Comparison of ENCODE assay signal across 9 cellular contexts in genomic region chr3:133488785-133489367, GRCh38.
A peak's percentile ranks its signal among the peaks of the same experiment; 100 is the strongest.
DNase-seq lines count a peak whose midpoint lies in the region; ATAC-seq and TF ChIP-seq lines count a peak whose summit lies in the region.
"Had no signal": no experiment of that assay in that cellular context is flagged by ENCODE, and none has a peak within 500 bp of the region (broad histone marks: within the 10 kb centered on the region; RNA-seq: fewer than 3 reads in every experiment).

No MANE protein-coding gene starts in this region.

- intact Hi-C loops in right lobe of liver (cut with DNase I), result loop anchor here in 1 of 2 donors (10.0 kb wide), 1 partner anchor 86 kb away; the partner anchor contains the start of gene CDV3

- TF ChIP-seq EP300 in Ishikawa (IDR thresholded peaks at IDR 0.05; ENCODE audit: borderline replicate concordance), result no peak

- no peak for TF ChIP-seq CTCF in right lobe of liver (IDR thresholded peaks at IDR 0.05)

- H3K4me1 ChIP-seq in right lobe of liver (no peaks in the 10 kb centered on the region), HAP-1 (no peaks in the 10 kb centered on the region)

- H3K4me3 ChIP-seq in right lobe of liver (no peak overlapping the region), HAP-1 (no peak overlapping the region)

- 79% methylated on average over 3 of the region's 3 CpGs for WGBS in right lobe of liver (ENCODE audit: insufficient coverage, low coverage, low lambda C conversion rate, missing lambda C conversion rate)

- DNase-seq in DMS 273 treated with DMSO at 0.1 percent for 48 hours (lab: John Stamatoyannopoulos, UW), result peak; percentile 62
- DNase-seq in amniotic stem cell (lab: John Stamatoyannopoulos, UW), result peak; percentile 34
- no peak for DNase-seq in right lobe of liver
- no peak for DNase-seq in HAP-1 (ENCODE audit: low spot score in 2 of 2)
- DNase-seq in SHP77 treated with DMSO at 0.1 percent for 48 hours (lab: John Stamatoyannopoulos, UW), result no peak
- no peak for DNase-seq in activated CD4-positive, alpha-beta T cell treated with anti-CD3 and anti-CD28 coated beads for 1 hour

- no peak for TF ChIP-seq POLR2A in right lobe of liver (IDR thresholded peaks at IDR 0.05)

- H3K27me3 ChIP-seq in right lobe of liver (no peaks in the 10 kb centered on the region), HAP-1 (ENCODE audit: low read depth) (no peaks in the 10 kb centered on the region)

- H3K27ac ChIP-seq in right lobe of liver, result no peak overlapping the region

- in situ Hi-C loops in HAP-1 (cut with MboI; ENCODE audit: low sequenced_read_pairs), result no loop called here

- H3K36me3 ChIP-seq in right lobe of liver, result no peaks in the 10 kb centered on the region
- no peaks in the 10 kb centered on the region for H3K36me3 ChIP-seq in HAP-1 (replicated peaks)

- no peaks in the 10 kb centered on the region for H3K9me3 ChIP-seq in right lobe of liver
- peaks cover 6% of the 10 kb centered on the region for H3K9me3 ChIP-seq in HAP-1

- TF ChIP-seq RAD21 in Ishikawa (IDR thresholded peaks at IDR 0.05; ENCODE audit: low read depth), result 0 out of 2 replicates have a peak, but pooled peaks have one; percentile 13

- ATAC-seq in right lobe of liver, result peak in 3 of 4 donors; percentile 41 to 64 (median 54)
- no peak for ATAC-seq in GM18907 (IDR thresholded peaks at IDR 0.05; ENCODE audit: unreplicated experiment)
- ATAC-seq: Panc1 had no signal

TF ChIP-seq in Ishikawa, 13 proteins besides CTCF, POLR2A, EP300 and RAD21:
- TF ChIP-seq MAX (IDR thresholded peaks at IDR 0.05) (0 out of 2 replicates have a peak, but pooled peaks have one; percentile 53), EGR1 (IDR thresholded peaks at IDR 0.05) (no peak), TEAD4 (IDR thresholded peaks at IDR 0.05) (0 out of 2 replicates have a peak, but pooled peaks have one; percentile 6), REST (IDR thresholded peaks at IDR 0.05; ENCODE audit: low read depth) (no peak; the same call in 1 of the 2 replicates), TCF12 (IDR thresholded peaks at IDR 0.05; ENCODE audit: low read depth) (no peak)

Comparison
In these comparisons a context has a peak if more than half of its experiments do, and no peak if none do; other contexts are left out.
1. DNase-seq: peak in DMS 273 treated with DMSO at 0.1 percent for 48 hours (single experiment) and amniotic stem cell (single experiment); none in right lobe of liver (0 of 3), HAP-1 (0 of 2), SHP77 treated with DMSO at 0.1 percent for 48 hours (single experiment) and activated CD4-positive, alpha-beta T cell treated with anti-CD3 and anti-CD28 coated beads for 1 hour (single experiment).